In genomic region chr18:60684843-60685513, GRCh38 we compare ENCODE assay signal across 8 cellular contexts.
A peak's percentile ranks its signal among the peaks of the same experiment; 100 is the strongest.
DNase-seq lines count a peak whose midpoint lies in the region; ATAC-seq and TF ChIP-seq lines count a peak whose summit lies in the region.

No MANE protein-coding gene starts in this region.

- peaks cover 1% of the 10 kb centered on the region for H3K27me3 Mint-ChIP-seq in endothelial cell (ENCODE audit: unreplicated experiment)

- TF ChIP-seq CTCF in endothelial cell (IDR thresholded peaks at IDR 0.05; ENCODE audit: unreplicated experiment) = peak; percentile 61

- H3K4me3 Mint-ChIP-seq in endothelial cell (ENCODE audit: unreplicated experiment) = no peak overlapping the region

- H3K27ac Mint-ChIP-seq in endothelial cell (ENCODE audit: unreplicated experiment) = no peak overlapping the region

- ATAC-seq in GM19395 (IDR thresholded peaks at IDR 0.05; ENCODE audit: unreplicated experiment) = peak; percentile 74
- ATAC-seq in GM21529 (IDR thresholded peaks at IDR 0.05; ENCODE audit: unreplicated experiment) = no peak
- no peak for ATAC-seq in GM18520 (IDR thresholded peaks at IDR 0.05; ENCODE audit: unreplicated experiment)

- no peaks in the 10 kb centered on the region for H3K4me1 Mint-ChIP-seq in endothelial cell (ENCODE audit: unreplicated experiment)

- H3K36me3 Mint-ChIP-seq in endothelial cell (ENCODE audit: low read depth, unreplicated experiment) = no peaks in the 10 kb centered on the region

- DNase-seq in AG08395 (ENCODE audit: low spot score) (peak; percentile 21), NCI-H69 (lab: John Stamatoyannopoulos, UW) (peak; percentile 93), endothelial cell (ENCODE audit: low spot score) (no peak), pulmonary artery endothelial cell (ENCODE audit: low read depth, low spot score) (peak; percentile 10), GM19238 (ENCODE audit: insufficient read length, low spot score) (no peak)

- H3K9me3 Mint-ChIP-seq in endothelial cell (ENCODE audit: unreplicated experiment) = no peaks in the 10 kb centered on the region

Comparison
In these comparisons a context has a peak if more than half of its experiments do, and no peak if none do; other contexts are left out.
1. DNase-seq: peak in AG08395 (single experiment), NCI-H69 (single experiment) and pulmonary artery endothelial cell (single experiment); none in endothelial cell (single experiment) and GM19238 (single experiment).